ENCODE assay signal across 10 cellular contexts in the genomic region with DNA sequence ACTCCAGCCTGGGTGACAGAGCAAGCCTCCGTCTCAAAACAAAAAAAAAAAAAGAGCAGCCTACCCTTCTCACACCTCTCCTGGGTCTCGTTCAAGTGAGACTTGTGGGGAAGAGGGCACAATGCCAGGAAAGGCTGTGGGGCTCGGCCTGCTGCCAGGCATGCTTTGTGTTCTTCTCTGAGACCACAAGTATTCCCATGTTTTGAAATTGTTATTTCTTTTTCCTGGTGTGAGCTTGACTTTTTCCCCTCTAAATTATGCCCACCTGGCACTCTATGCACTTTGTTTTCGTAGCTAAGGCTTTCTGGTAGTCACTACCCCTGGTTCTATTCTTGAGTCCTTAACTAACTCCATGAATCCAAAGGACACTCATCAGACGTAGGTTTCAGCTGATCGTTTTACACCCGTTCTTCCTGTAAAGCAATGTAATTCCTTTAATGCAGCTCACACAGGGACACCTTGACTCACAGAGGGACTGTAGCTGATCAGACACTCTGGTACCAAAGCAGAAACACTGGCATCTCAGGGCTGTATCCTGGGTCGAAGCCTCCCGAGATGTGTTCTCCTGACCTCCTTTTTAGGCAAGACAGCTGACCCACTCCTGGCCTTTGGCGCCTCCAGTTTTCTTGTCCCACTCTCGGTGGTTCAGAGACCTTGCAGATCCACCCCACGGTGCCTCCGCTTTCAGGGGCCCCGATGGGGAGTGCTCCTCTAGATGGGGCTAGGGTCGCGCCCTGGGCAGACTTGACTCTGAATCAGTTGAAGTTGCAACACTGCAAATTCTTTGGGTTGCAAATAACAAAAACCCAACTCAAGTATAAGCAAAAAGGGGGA.
A peak's percentile ranks its signal among the peaks of the same experiment; 100 is the strongest.
DNase-seq lines count a peak whose midpoint lies in the region; TF ChIP-seq lines count a peak whose summit lies in the region.
"Had no signal": no experiment of that assay in that cellular context is flagged by ENCODE, and none has a peak within 500 bp of the region (broad histone marks: within the 10 kb centered on the region; RNA-seq: fewer than 3 reads in every experiment).

No MANE protein-coding gene starts in this region.

- TF ChIP-seq EP300 in ovary (IDR thresholded peaks at IDR 0.05), result no peak

- intact Hi-C loops in ovary (cut with DNase I), result no loop called here

- H3K4me1 ChIP-seq in ovary (ENCODE audit: insufficient read depth), result peaks cover 1% of the 10 kb centered on the region

- H3K27ac ChIP-seq in ovary, result no peak overlapping the region

- WGBS in ovary, 3 donors, result 53 to 59% (median 58%) methylated on average over 16 of the region's 16 CpGs

- H3K9me3 ChIP-seq in ovary, result no peaks in the 10 kb centered on the region

- no peak for TF ChIP-seq CTCF in ovary (IDR thresholded peaks at IDR 0.05)
- no peak for TF ChIP-seq CTCF in GM20000 (IDR thresholded peaks at IDR 0.05; ENCODE audit: extremely low read depth, missing control alignments)

- no peak for TF ChIP-seq POLR2A in ovary (IDR thresholded peaks at IDR 0.05)

- DNase-seq in EL (peak; percentile 64), NCI-H2107 (lab: John Stamatoyannopoulos, UW) (peak; percentile 65), cerebellar cortex (ENCODE audit: low spot score) (peak; percentile 2), ovary (peak in 4 of 5 donors; percentile 25 to 67 (median 36)), midbrain (lab: John Stamatoyannopoulos, UW) (no peak), NCI-H1436 (lab: John Stamatoyannopoulos, UW) (no peak), GM20000 (ENCODE audit: low spot score) (no peak)
- DNase-seq: activated CD4-positive, CD25-positive, alpha-beta regulatory T cell treated with anti-CD3 and anti-CD28 coated beads, Interleukin-2, amount 50 U/mL, for 72 hours; activated naive CD4-positive, alpha-beta T cell treated with anti-CD3 and anti-CD28 coated beads, Interleukin-2, amount 10 ng/mL, durations not matched to agents 7 days and 5 days; stimulated activated naive CD8-positive, alpha-beta T cell treated with anti-CD3 and anti-CD28 coated beads, Interleukin-15, Interleukin-2, amounts not matched to agents 100 U/mL and 50 U/mL, for 24 hours had no signal

- no peak overlapping the region for H3K4me3 ChIP-seq in ovary

- H3K36me3 ChIP-seq in ovary, result no peaks in the 10 kb centered on the region

- no peaks in the 10 kb centered on the region for H3K27me3 ChIP-seq in ovary

Comparison
In these comparisons a context has a peak if more than half of its experiments do, and no peak if none do; other contexts are left out.
1. DNase-seq: peak in EL (single experiment), NCI-H2107 (single experiment), cerebellar cortex (single experiment) and ovary (4 of 5); none in midbrain (single experiment), NCI-H1436 (single experiment) and GM20000 (single experiment).